ENCODE assay signal across 13 cellular contexts in genomic region chr11:44016129-44016528, GRCh38. TPM values are rescaled to one million over a fixed set of nuclear protein-coding genes. Genes with fewer than 3 reads are reported as not detected.
DNase-seq lines count a peak whose midpoint lies in the region; ATAC-seq and TF ChIP-seq lines count a peak whose summit lies in the region.
"Had no signal": no experiment of that assay in that cellular context is flagged by ENCODE, and none has a peak within 500 bp of the region (broad histone marks: within the 10 kb centered on the region; RNA-seq: fewer than 3 reads in every experiment).

No MANE protein-coding gene starts in this region.

- no peak overlapping the region for H3K27ac ChIP-seq in brain microvascular endothelial cell
- H3K27ac ChIP-seq: colonic mucosa had no signal

- intact Hi-C loops in activated CD4-positive, alpha-beta T cell treated with anti-CD3 and anti-CD28 coated beads, Interleukin-2, amount 10 ng/mL, durations not matched to agents 24 days and 14 days (cut with micrococcal nuclease): no loop called here

- no peak for ATAC-seq in GM21515 (IDR thresholded peaks at IDR 0.05; ENCODE audit: unreplicated experiment)

- no peak for TF ChIP-seq CTCF in brain microvascular endothelial cell (IDR thresholded peaks at IDR 0.05; ENCODE audit: low read depth, low read length, missing control alignments)

- H3K27ac Mint-ChIP-seq in activated CD4-positive, alpha-beta T cell treated with anti-CD3 and anti-CD28 coated beads, Interleukin-2, amount 10 ng/mL, durations not matched to agents 24 days and 14 days: no peak overlapping the region

- H3K4me3 ChIP-seq in brain microvascular endothelial cell (ENCODE audit: low read depth, low read length): no peak overlapping the region
- H3K4me3 ChIP-seq: colonic mucosa had no signal

- H3K4me3 Mint-ChIP-seq in activated CD4-positive, alpha-beta T cell treated with anti-CD3 and anti-CD28 coated beads, Interleukin-2, amount 10 ng/mL, durations not matched to agents 24 days and 14 days: no peak overlapping the region

- H3K36me3 ChIP-seq in brain microvascular endothelial cell (replicated peaks): no peaks in the 10 kb centered on the region
- H3K36me3 ChIP-seq: colonic mucosa had no signal

- peaks cover 2% of the 10 kb centered on the region for H3K4me1 Mint-ChIP-seq in activated CD4-positive, alpha-beta T cell treated with anti-CD3 and anti-CD28 coated beads, Interleukin-2, amount 10 ng/mL, durations not matched to agents 24 days and 14 days

- peak; percentile 4 to 39 for DNase-seq in NCI-H524 (lab: John Stamatoyannopoulos, UW)
- no peak for DNase-seq in NCI-H524 treated with DMSO at 0.1 percent for 48 hours (lab: John Stamatoyannopoulos, UW)
- peak; percentile 86 for DNase-seq in brain microvascular endothelial cell
- DNase-seq in islet precursor cell: peak; percentile 83
- DNase-seq in ureter (ENCODE audit: low spot score): peak; percentile 49
- no peak for DNase-seq in stimulated activated naive CD4-positive, alpha-beta T cell treated with Interleukin-2 at 50 U/mL for 16 hours (lab: John Stamatoyannopoulos, UW)
- no peak for DNase-seq in activated CD4-positive, alpha-beta T cell treated with anti-CD3 and anti-CD28 coated beads, Interleukin-2, amount 10 ng/mL, durations not matched to agents 24 days and 14 days
- DNase-seq: ACHN, colonic mucosa, NCI-H1092 treated with DMSO at 0.1 percent for 48 hours, SIG-M5 had no signal

- H3K27me3 Mint-ChIP-seq in activated CD4-positive, alpha-beta T cell treated with anti-CD3 and anti-CD28 coated beads, Interleukin-2, amount 10 ng/mL, durations not matched to agents 24 days and 14 days: peaks cover 19% of the 10 kb centered on the region

- no peaks in the 10 kb centered on the region for H3K9me3 Mint-ChIP-seq in activated CD4-positive, alpha-beta T cell treated with anti-CD3 and anti-CD28 coated beads, Interleukin-2, amount 10 ng/mL, durations not matched to agents 24 days and 14 days

- in situ Hi-C loops in brain microvascular endothelial cell (cut with HindIII; ENCODE audit: low pct_ligation_motif_present, low sequenced_read_pairs): no loop called here

- no peaks in the 10 kb centered on the region for H3K36me3 Mint-ChIP-seq in activated CD4-positive, alpha-beta T cell treated with anti-CD3 and anti-CD28 coated beads, Interleukin-2, amount 10 ng/mL, durations not matched to agents 24 days and 14 days (ENCODE audit: low read depth)

- no peaks in the 10 kb centered on the region for H3K27me3 ChIP-seq in brain microvascular endothelial cell (replicated peaks)
- H3K27me3 ChIP-seq: colonic mucosa had no signal

RNA-seq across cellular contexts. Expression of gene ACCSL, which starts 31.7 kb away (rescaled TPM):
- total RNA-seq in ureter: not detected
- not detected in 2 replicates for total RNA-seq in activated CD4-positive, alpha-beta T cell treated with anti-CD3 and anti-CD28 coated beads, Interleukin-2, amount 10 ng/mL, durations not matched to agents 24 days and 14 days
- total RNA-seq: colonic mucosa, renal cortical epithelial cell had no signal

RNA-seq across cellular contexts. Expression of gene ACCS, which starts 49.9 kb away (rescaled TPM):
- 44.0 TPM for total RNA-seq in ureter
- 19.7 and 21.7 TPM in 2 replicates for total RNA-seq in activated CD4-positive, alpha-beta T cell treated with anti-CD3 and anti-CD28 coated beads, Interleukin-2, amount 10 ng/mL, durations not matched to agents 24 days and 14 days

Comparison
In these comparisons a context has a peak if more than half of its experiments do, and no peak if none do; other contexts are left out.
1. DNase-seq: peak in NCI-H524 (2 of 2), brain microvascular endothelial cell (single experiment), islet precursor cell (single experiment) and ureter (single experiment); none in NCI-H524 treated with DMSO at 0.1 percent for 48 hours (single experiment), stimulated activated naive CD4-positive, alpha-beta T cell treated with Interleukin-2 at 50 U/mL for 16 hours (single experiment) and activated CD4-positive, alpha-beta T cell treated with anti-CD3 and anti-CD28 coated beads, Interleukin-2, amount 10 ng/mL, durations not matched to agents 24 days and 14 days (single experiment).